8 cellular contexts compared by ENCODE assay signal in genomic region chr10:110535958-110536891, GRCh38. TPM values are rescaled to one million over a fixed set of nuclear protein-coding genes. Genes with fewer than 3 reads are reported as not detected.
DNase-seq lines count a peak whose midpoint lies in the region; ATAC-seq lines count a peak whose summit lies in the region.

No MANE protein-coding gene starts in this region.

- ATAC-seq in GM18861 (IDR thresholded peaks at IDR 0.05; ENCODE audit: unreplicated experiment) (peak; percentile 79), HG03045 (IDR thresholded peaks at IDR 0.05; ENCODE audit: unreplicated experiment) (peak; percentile 91)

- peak; percentile 89 for DNase-seq in A172 (ENCODE audit: low spot score)
- DNase-seq in RPMI7951 (ENCODE audit: low read depth), result peak; percentile 89
- peak; percentile 71 for DNase-seq in activated gamma-delta T cell treated with anti-CD3 and anti-CD28 coated beads, Interleukin-2, amount 50 U/mL, for 16 hours (ENCODE audit: low read depth)
- peak; percentile 93 for DNase-seq in iris pigment epithelial cell (ENCODE audit: low read depth)
- DNase-seq in stimulated activated CD8-positive, alpha-beta memory T cell treated with anti-CD3 and anti-CD28 coated beads, Interleukin-4, amount 100 ng/mL, for 24 hours (ENCODE audit: low read depth), result peak; percentile 68
- DNase-seq in NCI-H526 treated with DMSO at 0.1 percent for 48 hours (lab: John Stamatoyannopoulos, UW), result no peak

RNA-seq across cellular contexts. Expression of gene SMC3, which starts 31.3 kb away (rescaled TPM):
- 68.1 and 89.3 TPM in 2 replicates for total RNA-seq in A172 (2014; rRNA removed; shearing (Covaris generic))
- 34.4 and 43.0 TPM in 2 replicates for total RNA-seq in RPMI7951 (2014; rRNA removed; shearing (Covaris generic))

RNA-seq across cellular contexts. Expression of gene DUSP5, which starts 38.5 kb away (rescaled TPM):
- total RNA-seq in A172 (2014; rRNA removed; shearing (Covaris generic)), result 6.8 and 9.5 TPM in 2 replicates
- 6.4 and 8.9 TPM in 2 replicates for total RNA-seq in RPMI7951 (2014; rRNA removed; shearing (Covaris generic))
